ENCODE assay signal across 8 cellular contexts in genomic region chr9:109574061-109574882, GRCh38.
DNase-seq lines count a peak whose midpoint lies in the region; ATAC-seq and TF ChIP-seq lines count a peak whose summit lies in the region.

No MANE protein-coding gene starts in this region.

- H3K36me3 Mint-ChIP-seq in osteocyte (ENCODE audit: unreplicated experiment) = peaks cover 3% of the 10 kb centered on the region
- H3K36me3 Mint-ChIP-seq in naive thymus-derived CD8-positive, alpha-beta T cell = no peaks in the 10 kb centered on the region

- ATAC-seq in GM21381 (IDR thresholded peaks at IDR 0.05; ENCODE audit: unreplicated experiment) (peak; percentile 58), SK-N-SH treated with all-trans-retinoic acid at 6 μM for 48 hours (peak; percentile 91), GM21367 (IDR thresholded peaks at IDR 0.05; ENCODE audit: unreplicated experiment) (no peak)
- no peak for ATAC-seq in naive thymus-derived CD8-positive, alpha-beta T cell

- H3K4me1 Mint-ChIP-seq in osteocyte (ENCODE audit: unreplicated experiment) = no peaks in the 10 kb centered on the region
- H3K4me1 Mint-ChIP-seq in naive thymus-derived CD8-positive, alpha-beta T cell = no peaks in the 10 kb centered on the region

- peaks cover 23% of the 10 kb centered on the region for H3K27me3 Mint-ChIP-seq in osteocyte (ENCODE audit: unreplicated experiment)
- peaks cover 0 to 18% (median 12%) of the 10 kb centered on the region in 5 donors for H3K27me3 Mint-ChIP-seq in naive thymus-derived CD8-positive, alpha-beta T cell

- H3K27ac Mint-ChIP-seq in osteocyte (ENCODE audit: unreplicated experiment) = no peak overlapping the region
- no peak overlapping the region for H3K27ac Mint-ChIP-seq in naive thymus-derived CD8-positive, alpha-beta T cell

- H3K9me3 Mint-ChIP-seq in osteocyte (ENCODE audit: unreplicated experiment) = peaks cover 16% of the 10 kb centered on the region
- peaks cover 0 to 5% (median 0%) of the 10 kb centered on the region in 9 donors for H3K9me3 Mint-ChIP-seq in naive thymus-derived CD8-positive, alpha-beta T cell

- peak; percentile 48 for DNase-seq in D341Med (ENCODE audit: low spot score)
- DNase-seq in NCI-H1105 (lab: John Stamatoyannopoulos, UW) = peak; percentile 71
- DNase-seq in fibroblast of peridontal ligament (ENCODE audit: extremely low read depth) = peak; percentile 78
- no peak for DNase-seq in osteocyte (ENCODE audit: extremely low spot score, unreplicated experiment)
- DNase-seq in naive thymus-derived CD8-positive, alpha-beta T cell = no peak

- H3K4me3 Mint-ChIP-seq in osteocyte (ENCODE audit: unreplicated experiment) = no peak overlapping the region
- no peak overlapping the region for H3K4me3 Mint-ChIP-seq in naive thymus-derived CD8-positive, alpha-beta T cell

- peak; percentile 81 for TF ChIP-seq CTCF in osteocyte (IDR thresholded peaks at IDR 0.05)

- POLR2A ChIA-PET in naive thymus-derived CD8-positive, alpha-beta T cell (lab: Charles Lee) = no interaction called here

TF ChIP-seq in SK-N-SH treated with all-trans-retinoic acid at 6 μM for 48 hours, 23 proteins besides CTCF, POLR2A, EP300 and RAD21:
- TF ChIP-seq PPARA (CRISPR knock-in tag; IDR thresholded peaks at IDR 0.05; ENCODE audit: borderline replicate concordance) = no peak
- TF ChIP-seq CSDC2 (CRISPR knock-in tag; IDR thresholded peaks at IDR 0.05) = no peak
- TF ChIP-seq POU6F1 (CRISPR knock-in tag; IDR thresholded peaks at IDR 0.05; ENCODE audit: borderline replicate concordance, low read depth) = no peak
- no peak for TF ChIP-seq GLIS3 (CRISPR knock-in tag; IDR thresholded peaks at IDR 0.05)
- no peak for TF ChIP-seq OSR1 (CRISPR knock-in tag; IDR thresholded peaks at IDR 0.05)
- TF ChIP-seq ISL1 (CRISPR knock-in tag; IDR thresholded peaks at IDR 0.05) = no peak
- TF ChIP-seq ESRRG (CRISPR knock-in tag; IDR thresholded peaks at IDR 0.05) = no peak
- TF ChIP-seq CREB5 (CRISPR knock-in tag; IDR thresholded peaks at IDR 0.05; ENCODE audit: low read depth) = no peak
- no peak for TF ChIP-seq RARB (CRISPR knock-in tag; IDR thresholded peaks at IDR 0.05)
- no peak for TF ChIP-seq CSRNP3 (CRISPR knock-in tag; IDR thresholded peaks at IDR 0.05)
- TF ChIP-seq SNAI2 (CRISPR knock-in tag; IDR thresholded peaks at IDR 0.05) = no peak
- no peak for TF ChIP-seq ZNF8 (CRISPR knock-in tag; IDR thresholded peaks at IDR 0.05)
- TF ChIP-seq ZFP3 (CRISPR knock-in tag; IDR thresholded peaks at IDR 0.05) = no peak
- no peak for TF ChIP-seq ZFP30 (CRISPR knock-in tag; IDR thresholded peaks at IDR 0.05)
- no peak for TF ChIP-seq PATZ1 (CRISPR knock-in tag; IDR thresholded peaks at IDR 0.05; ENCODE audit: borderline replicate concordance)
- no peak for TF ChIP-seq BACH2 (CRISPR knock-in tag; IDR thresholded peaks at IDR 0.05; ENCODE audit: borderline replicate concordance)
- no peak for TF ChIP-seq ZC3H10 (CRISPR knock-in tag; IDR thresholded peaks at IDR 0.05)
- TF ChIP-seq TOX (CRISPR knock-in tag; IDR thresholded peaks at IDR 0.05; ENCODE audit: borderline replicate concordance) = no peak
TF ChIP-seq in SK-N-SH treated with all-trans-retinoic acid at 6 μM for 48 hours: peak in this region for 0.

Comparison
In these comparisons a context has a peak if more than half of its experiments do, and no peak if none do; other contexts are left out.
1. DNase-seq: peak in D341Med (single experiment), NCI-H1105 (single experiment) and fibroblast of peridontal ligament (single experiment); none in osteocyte (single experiment) and naive thymus-derived CD8-positive, alpha-beta T cell (0 of 10).
2. ATAC-seq: peak in GM21381 (single experiment) and SK-N-SH treated with all-trans-retinoic acid at 6 μM for 48 hours (single experiment); none in naive thymus-derived CD8-positive, alpha-beta T cell (0 of 2) and GM21367 (single experiment).